ENCODE assay signal across 8 cellular contexts in genomic region chr20:50172347-50173013, GRCh38. TPM values are rescaled to one million over a fixed set of nuclear protein-coding genes. Genes with fewer than 3 reads are reported as not detected.
A peak's percentile ranks its signal among the peaks of the same experiment; 100 is the strongest.
DNase-seq lines count a peak whose midpoint lies in the region; ATAC-seq and TF ChIP-seq lines count a peak whose summit lies in the region.

No MANE protein-coding gene starts in this region.

- H3K4me1 Mint-ChIP-seq in activated CD8-positive, alpha-beta memory T cell treated with anti-CD3 and anti-CD28 coated beads, Interleukin-2, amount 10 ng/mL, durations not matched to agents 7 days and 5 days = peaks cover 9% of the 10 kb centered on the region
- peaks cover 0 to 4% (median 0%) of the 10 kb centered on the region in 3 donors for H3K4me1 Mint-ChIP-seq in CD8-positive, alpha-beta memory T cell

- CTCF ChIA-PET in activated CD8-positive, alpha-beta memory T cell treated with anti-CD3 and anti-CD28 coated beads, Interleukin-2, amount 10 ng/mL, durations not matched to agents 7 days and 5 days (lab: Charles Lee) = interaction anchor here (1.2 to 9.5 kb wide), 4 partner anchors 19 to 192 kb away, joined by 7 to 135 read pairs (median 54); partner anchors contain the start of gene PEDS1
- CTCF ChIA-PET in CD8-positive, alpha-beta memory T cell (lab: Charles Lee) = interaction anchor here (1.0 to 8.6 kb wide), 5 partner anchors 7 to 190 kb away, joined by 3 to 203 read pairs (median 3); partner anchors contain the start of gene SNAI1

- in situ Hi-C loops in astrocyte of the cerebellum (cut with HindIII; ENCODE audit: low sequenced_read_pairs) = no loop called here

- H3K27ac Mint-ChIP-seq in activated CD8-positive, alpha-beta memory T cell treated with anti-CD3 and anti-CD28 coated beads, Interleukin-2, amount 10 ng/mL, durations not matched to agents 7 days and 5 days = no peak overlapping the region
- H3K27ac Mint-ChIP-seq in CD8-positive, alpha-beta memory T cell = no peak overlapping the region

- H3K36me3 Mint-ChIP-seq in activated CD8-positive, alpha-beta memory T cell treated with anti-CD3 and anti-CD28 coated beads, Interleukin-2, amount 10 ng/mL, durations not matched to agents 7 days and 5 days = no peaks in the 10 kb centered on the region
- H3K36me3 Mint-ChIP-seq in CD8-positive, alpha-beta memory T cell = peaks cover 0 to 4% (median 0%) of the 10 kb centered on the region in 3 donors

- no peaks in the 10 kb centered on the region for H3K27me3 ChIP-seq in iPS DF 6.9 (ENCODE audit: control insufficient read depth, insufficient read depth, low read length)
- H3K27me3 ChIP-seq in CD8-positive, alpha-beta memory T cell (ENCODE audit: insufficient read depth, low read length, poor library complexity, severe bottlenecking) = no peaks in the 10 kb centered on the region

- H3K4me1 ChIP-seq in iPS DF 6.9 (ENCODE audit: control insufficient read depth, insufficient read depth, low read length) = peaks cover 4% of the 10 kb centered on the region; the same call in 1 of the 2 replicates
- H3K4me1 ChIP-seq in CD8-positive, alpha-beta memory T cell (ENCODE audit: insufficient read depth, low read length) = no peaks in the 10 kb centered on the region

- no peaks in the 10 kb centered on the region for H3K9me3 ChIP-seq in iPS DF 6.9 (ENCODE audit: control insufficient read depth, insufficient read depth, low read length)
- no peaks in the 10 kb centered on the region for H3K9me3 ChIP-seq in CD8-positive, alpha-beta memory T cell (ENCODE audit: low read length)

- DNase-seq in activated CD8-positive, alpha-beta memory T cell treated with anti-CD3 and anti-CD28 coated beads, Interleukin-2, amount 10 ng/mL, durations not matched to agents 7 days and 5 days = no peak
- DNase-seq in activated CD8-positive, alpha-beta memory T cell treated with anti-CD3 and anti-CD28 coated beads, Interleukin-2, amount 50 U/mL, for 4 hours = no peak
- DNase-seq in astrocyte of the cerebellum (ENCODE audit: low read depth) = no peak
- peak; percentile 81 for DNase-seq in iPS DF 6.9 (ENCODE audit: low read depth, low spot score)
- peak; percentile 85 for DNase-seq in retina
- DNase-seq in SIG-M5 (lab: John Stamatoyannopoulos, UW) = no peak
- no peak for DNase-seq in cerebellar nuclear complex (lab: John Stamatoyannopoulos, UW)
- no peak for DNase-seq in CD8-positive, alpha-beta memory T cell

- H3K27me3 Mint-ChIP-seq in activated CD8-positive, alpha-beta memory T cell treated with anti-CD3 and anti-CD28 coated beads, Interleukin-2, amount 10 ng/mL, durations not matched to agents 7 days and 5 days = peaks cover 9% of the 10 kb centered on the region
- peaks cover 8 to 23% of the 10 kb centered on the region in 2 donors for H3K27me3 Mint-ChIP-seq in CD8-positive, alpha-beta memory T cell

- H3K4me3 Mint-ChIP-seq in activated CD8-positive, alpha-beta memory T cell treated with anti-CD3 and anti-CD28 coated beads, Interleukin-2, amount 10 ng/mL, durations not matched to agents 7 days and 5 days = no peak overlapping the region
- H3K4me3 Mint-ChIP-seq in CD8-positive, alpha-beta memory T cell = peak overlapping the region in 1 of 7 donors; percentile 1

- POLR2A ChIA-PET in CD8-positive, alpha-beta memory T cell (lab: Charles Lee) = no interaction called here

- H3K9me3 Mint-ChIP-seq in activated CD8-positive, alpha-beta memory T cell treated with anti-CD3 and anti-CD28 coated beads, Interleukin-2, amount 10 ng/mL, durations not matched to agents 7 days and 5 days (ENCODE audit: low read depth) = no peaks in the 10 kb centered on the region
- H3K9me3 Mint-ChIP-seq in CD8-positive, alpha-beta memory T cell = peaks cover 0 to 2% (median 0%) of the 10 kb centered on the region in 5 donors

- no peaks in the 10 kb centered on the region for H3K36me3 ChIP-seq in iPS DF 6.9 (ENCODE audit: control insufficient read depth, insufficient read depth, low read length)
- H3K36me3 ChIP-seq in CD8-positive, alpha-beta memory T cell (ENCODE audit: insufficient read depth, low read length) = no peaks in the 10 kb centered on the region

- H3K27ac ChIP-seq in iPS DF 6.9 (ENCODE audit: low read length) = no peak overlapping the region
- no peak overlapping the region for H3K27ac ChIP-seq in CD8-positive, alpha-beta memory T cell (ENCODE audit: low read depth, low read length)

- ATAC-seq in activated CD8-positive, alpha-beta memory T cell treated with anti-CD3 and anti-CD28 coated beads, Interleukin-2, amount 10 ng/mL, durations not matched to agents 7 days and 5 days = peak; percentile 7

- no peak for TF ChIP-seq CTCF in astrocyte of the cerebellum (IDR thresholded peaks at IDR 0.05; ENCODE audit: low read depth, low read length, missing control alignments)

- no CpG with 5 or more reads among the region's 36 CpGs for WGBS in iPS DF 6.9 (ENCODE audit: insufficient coverage, insufficient read length)

- H3K4me3 ChIP-seq in astrocyte of the cerebellum (ENCODE audit: low read depth, low read length) = peak overlapping the region; percentile 42
- peak overlapping the region; percentile 34; the same call in 1 of the 2 replicates for H3K4me3 ChIP-seq in iPS DF 6.9 (ENCODE audit: low read length)
- no peak overlapping the region for H3K4me3 ChIP-seq in CD8-positive, alpha-beta memory T cell (ENCODE audit: low read length)

RNA-seq across cellular contexts. Expression of gene CEBPB, which starts 18.1 kb away (rescaled TPM):
- total RNA-seq in activated CD8-positive, alpha-beta memory T cell treated with anti-CD3 and anti-CD28 coated beads, Interleukin-2, amount 10 ng/mL, durations not matched to agents 7 days and 5 days = 10 to 100 TPM; 32.6 to 34.6 TPM
- total RNA-seq in CD8-positive, alpha-beta memory T cell = 10 to 100 TPM; 25.3 to 29.1 TPM
- polyA plus RNA-seq in CD8-positive, alpha-beta memory T cell = 27.0 TPM

RNA-seq across cellular contexts. Expression of gene PEDS1, which starts 19.0 kb away (rescaled TPM):
- total RNA-seq in activated CD8-positive, alpha-beta memory T cell treated with anti-CD3 and anti-CD28 coated beads, Interleukin-2, amount 10 ng/mL, durations not matched to agents 7 days and 5 days = 10 to 100 TPM; 24.2 to 25.4 TPM
- 10 to 100 TPM; 20.2 to 23.6 TPM for total RNA-seq in CD8-positive, alpha-beta memory T cell
- polyA plus RNA-seq in CD8-positive, alpha-beta memory T cell = 26.9 TPM

RNA-seq across cellular contexts. Expression of gene UBE2V1, which starts 59.5 kb away (rescaled TPM):
- 100 to 1,000 TPM; 140 to 158 TPM for total RNA-seq in activated CD8-positive, alpha-beta memory T cell treated with anti-CD3 and anti-CD28 coated beads, Interleukin-2, amount 10 ng/mL, durations not matched to agents 7 days and 5 days
- 100 to 1,000 TPM; 160 to 183 TPM for total RNA-seq in CD8-positive, alpha-beta memory T cell
- polyA plus RNA-seq in CD8-positive, alpha-beta memory T cell = 176 TPM

Comparison
In these comparisons a context has a peak if more than half of its experiments do, and no peak if none do; other contexts are left out.
1. DNase-seq: peak in iPS DF 6.9 (single experiment) and retina (single experiment); none in activated CD8-positive, alpha-beta memory T cell treated with anti-CD3 and anti-CD28 coated beads, Interleukin-2, amount 10 ng/mL, durations not matched to agents 7 days and 5 days (single experiment), activated CD8-positive, alpha-beta memory T cell treated with anti-CD3 and anti-CD28 coated beads, Interleukin-2, amount 50 U/mL, for 4 hours (single experiment), astrocyte of the cerebellum (single experiment), SIG-M5 (single experiment), cerebellar nuclear complex (0 of 2) and CD8-positive, alpha-beta memory T cell (0 of 5).